Comparison of ENCODE assay signal across 8 cellular contexts in the genomic region with DNA sequence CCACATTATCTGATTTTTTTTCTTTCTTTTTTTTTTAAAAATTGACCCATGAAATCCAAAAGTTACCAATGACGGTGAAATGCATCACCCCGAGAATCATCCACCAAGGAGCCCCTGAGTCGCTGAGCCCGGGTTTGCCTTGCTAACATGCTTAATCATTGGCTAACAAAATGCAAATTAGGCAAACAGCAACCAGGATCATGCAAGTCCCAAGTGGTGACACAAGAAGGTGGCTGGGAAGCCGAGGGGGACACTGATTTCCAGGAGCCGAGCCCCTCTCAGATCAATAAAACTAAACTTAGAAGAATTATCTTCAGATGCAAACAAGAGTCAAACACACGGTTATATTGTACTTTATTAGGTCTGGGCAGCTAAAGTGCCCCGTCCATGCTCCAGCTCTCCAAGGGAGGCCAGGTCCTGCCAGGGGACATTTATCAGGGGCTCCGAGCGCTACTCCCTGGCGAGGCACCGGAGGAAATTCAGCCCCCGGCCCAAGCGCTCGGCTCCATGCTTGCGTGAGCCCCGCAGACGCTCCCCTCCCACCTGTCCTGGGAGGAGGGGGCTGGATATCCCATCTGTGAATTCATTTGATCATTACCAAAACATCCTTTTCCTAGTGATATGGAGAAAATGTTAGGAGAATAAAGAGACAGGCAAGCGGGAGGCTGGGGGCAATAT.
"Had no signal": no experiment of that assay in that cellular context is flagged by ENCODE, and none has a peak within 500 bp of the region (broad histone marks: within the 10 kb centered on the region; RNA-seq: fewer than 3 reads in every experiment).

No MANE protein-coding gene starts in this region.

- FAIRE-seq: H1, H54, HTR-8/SVneo, K562 had no signal

- DNase-seq: H9, HCEC 1CT, IMR-90 had no signal

- H3K4me3 ChIP-seq: GM23338, K562 had no signal

- ATAC-seq: GM23338, K562 had no signal
